ENCODE assay signal across 10 cellular contexts in genomic region chr5:93675458-93676450, GRCh38.
DNase-seq lines count a peak whose midpoint lies in the region; ATAC-seq and TF ChIP-seq lines count a peak whose summit lies in the region.
"Had no signal": no experiment of that assay in that cellular context is flagged by ENCODE, and none has a peak within 500 bp of the region (broad histone marks: within the 10 kb centered on the region; RNA-seq: fewer than 3 reads in every experiment).

No MANE protein-coding gene starts in this region.

- no peak overlapping the region for H3K27ac ChIP-seq in transverse colon

- no peaks in the 10 kb centered on the region for H3K36me3 ChIP-seq in transverse colon

- DNase-seq in COR-L47 (lab: John Stamatoyannopoulos, UW) (peak; percentile 77), NCI-H69 (lab: John Stamatoyannopoulos, UW) (peak; percentile 98), globus pallidus (ENCODE audit: low spot score) (no peak), T-helper 2 cell (no peak), transverse colon (no peak), DMS153 (lab: John Stamatoyannopoulos, UW) (no peak)
- DNase-seq: activated T-cell treated with anti-CD3 and anti-CD28 coated beads, Interleukin-2, amount 50 U/mL, for 48 hours; cortex of kidney had no signal

- 50 to 59% methylated on average over 1 of the region's 1 CpG for WGBS in transverse colon (ENCODE audit: low coverage in 1 of 2), 2 donors

- TF ChIP-seq POLR2A in transverse colon (IDR thresholded peaks at IDR 0.05): no peak

- intact Hi-C loops in transverse colon (cut with DNase I; ENCODE audit: low total_unique reads): no loop called here

- H3K4me1 ChIP-seq in transverse colon: peaks cover 0 to 9% (median 2%) of the 10 kb centered on the region in 4 donors

- TF ChIP-seq EP300 in transverse colon (IDR thresholded peaks at IDR 0.05; ENCODE audit: low read depth): no peak

- H3K9me3 ChIP-seq in transverse colon: no peaks in the 10 kb centered on the region

- in situ Hi-C loops in transverse colon (cut with MboI; ENCODE audit: low pct_ligation_motif_present in 1 of 4, low pct_unique_long_range_greater_than_20kb in 1 of 4, low sequenced_read_pairs in 3 of 4): no loop called here

- no peaks in the 10 kb centered on the region for H3K27me3 ChIP-seq in transverse colon

- TF ChIP-seq CTCF in transverse colon (IDR thresholded peaks at IDR 0.05): no peak

- H3K4me3 ChIP-seq in transverse colon: no peak overlapping the region

- ATAC-seq in GM19463 (IDR thresholded peaks at IDR 0.05; ENCODE audit: unreplicated experiment) (peak; percentile 60), HG03097 (IDR thresholded peaks at IDR 0.05; ENCODE audit: low FRiP score, unreplicated experiment) (peak; percentile 49)

Comparison
In these comparisons a context has a peak if more than half of its experiments do, and no peak if none do; other contexts are left out.
1. DNase-seq: peak in COR-L47 (single experiment) and NCI-H69 (single experiment); none in globus pallidus (single experiment), T-helper 2 cell (0 of 5), transverse colon (single experiment) and DMS153 (single experiment).